ENCODE assay signal across 1 cellular context in genomic region chr16:70128844-70129243, GRCh38. TPM values are rescaled to one million over a fixed set of nuclear protein-coding genes. Genes with fewer than 3 reads are reported as not detected.
"Had no signal": no experiment of that assay in that cellular context is flagged by ENCODE, and none has a peak within 500 bp of the region (broad histone marks: within the 10 kb centered on the region; RNA-seq: fewer than 3 reads in every experiment).

No MANE protein-coding gene starts in this region.

RNA-seq across cellular contexts. Expression of gene CLEC18C, which starts 44.7 kb away (rescaled TPM):
- total RNA-seq: M059J had no signal
